Comparison of ENCODE assay signal across 1 cellular context in the genomic region with DNA sequence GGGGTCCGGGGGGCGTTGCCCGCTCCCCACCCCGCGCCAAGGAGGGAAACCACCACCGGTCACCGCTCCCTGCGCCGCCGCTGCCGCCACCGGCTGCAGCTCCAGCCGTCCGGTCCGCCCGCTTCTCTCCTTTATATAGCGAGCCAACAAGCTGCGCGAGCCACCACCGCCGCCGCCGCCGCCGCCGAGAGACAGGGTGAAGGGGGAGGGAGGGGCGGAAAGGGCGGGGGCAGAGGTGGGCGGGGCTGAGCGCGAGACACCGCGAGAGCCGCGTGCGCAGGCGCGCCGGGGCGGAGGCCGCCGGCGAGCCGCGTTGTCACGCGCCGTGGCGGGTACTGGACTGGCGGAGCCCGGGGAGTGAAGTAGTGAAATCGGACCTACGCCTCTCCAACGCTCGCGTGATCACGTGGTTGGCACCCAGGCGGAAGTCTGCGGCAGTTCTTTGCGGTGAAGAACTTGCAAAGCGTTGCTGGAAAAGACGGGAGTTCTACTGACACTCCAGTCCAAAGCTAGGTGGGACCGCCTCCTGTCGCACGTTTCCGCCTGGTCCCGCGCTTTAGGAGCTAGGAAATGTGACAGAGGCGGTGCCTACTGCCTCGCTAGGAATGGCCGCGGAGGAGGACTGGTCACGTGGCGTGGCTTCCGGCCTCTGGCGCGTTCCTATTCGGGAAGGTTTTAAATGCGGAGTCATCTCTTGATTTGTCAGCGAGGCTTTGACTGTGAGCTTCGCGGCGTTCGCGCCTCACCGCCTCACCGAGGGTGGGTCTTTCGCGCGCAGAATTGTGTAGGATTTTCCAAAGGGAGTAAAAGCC.
A peak's percentile ranks its signal among the peaks of the same experiment; 100 is the strongest.
TF ChIP-seq lines count a peak whose summit lies in the region.

Gene GTF2A1, minus strand, starts transcription at position 193 of the 812 bp plus-strand sequence. CDS start 441 bp downstream, outside the sequence.

TF ChIP-seq in HepG2, 621 proteins besides CTCF, POLR2A, EP300 and RAD21 (continued from another document and continues in another):
- TF ChIP-seq, protein P1, sequence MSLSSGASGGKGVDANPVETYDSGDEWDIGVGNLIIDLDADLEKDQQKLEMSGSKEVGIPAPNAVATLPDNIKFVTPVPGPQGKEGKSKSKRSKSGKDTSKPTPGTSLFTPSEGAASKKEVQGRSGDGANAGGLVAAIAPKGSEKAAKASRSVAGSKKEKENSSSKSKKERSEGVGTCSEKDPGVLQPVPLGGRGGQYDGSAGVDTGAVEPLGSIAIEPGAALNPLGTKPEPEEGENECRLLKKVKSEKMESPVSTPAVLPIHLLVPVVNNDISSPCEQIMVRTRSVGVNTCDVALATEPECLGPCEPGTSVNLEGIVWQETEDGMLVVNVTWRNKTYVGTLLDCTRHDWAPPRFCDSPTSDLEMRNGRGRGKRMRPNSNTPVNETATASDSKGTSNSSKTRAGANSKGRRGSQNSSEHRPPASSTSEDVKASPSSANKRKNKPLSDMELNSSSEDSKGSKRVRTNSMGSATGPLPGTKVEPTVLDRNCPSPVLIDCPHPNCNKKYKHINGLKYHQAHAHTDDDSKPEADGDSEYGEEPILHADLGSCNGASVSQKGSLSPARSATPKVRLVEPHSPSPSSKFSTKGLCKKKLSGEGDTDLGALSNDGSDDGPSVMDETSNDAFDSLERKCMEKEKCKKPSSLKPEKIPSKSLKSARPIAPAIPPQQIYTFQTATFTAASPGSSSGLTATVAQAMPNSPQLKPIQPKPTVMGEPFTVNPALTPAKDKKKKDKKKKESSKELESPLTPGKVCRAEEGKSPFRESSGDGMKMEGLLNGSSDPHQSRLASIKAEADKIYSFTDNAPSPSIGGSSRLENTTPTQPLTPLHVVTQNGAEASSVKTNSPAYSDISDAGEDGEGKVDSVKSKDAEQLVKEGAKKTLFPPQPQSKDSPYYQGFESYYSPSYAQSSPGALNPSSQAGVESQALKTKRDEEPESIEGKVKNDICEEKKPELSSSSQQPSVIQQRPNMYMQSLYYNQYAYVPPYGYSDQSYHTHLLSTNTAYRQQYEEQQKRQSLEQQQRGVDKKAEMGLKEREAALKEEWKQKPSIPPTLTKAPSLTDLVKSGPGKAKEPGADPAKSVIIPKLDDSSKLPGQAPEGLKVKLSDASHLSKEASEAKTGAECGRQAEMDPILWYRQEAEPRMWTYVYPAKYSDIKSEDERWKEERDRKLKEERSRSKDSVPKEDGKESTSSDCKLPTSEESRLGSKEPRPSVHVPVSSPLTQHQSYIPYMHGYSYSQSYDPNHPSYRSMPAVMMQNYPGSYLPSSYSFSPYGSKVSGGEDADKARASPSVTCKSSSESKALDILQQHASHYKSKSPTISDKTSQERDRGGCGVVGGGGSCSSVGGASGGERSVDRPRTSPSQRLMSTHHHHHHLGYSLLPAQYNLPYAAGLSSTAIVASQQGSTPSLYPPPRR (CRISPR knock-in tag; IDR thresholded peaks at IDR 0.05; ENCODE audit: borderline replicate concordance) = peak; percentile 62; the same call in 1 of the 2 replicates
- TF ChIP-seq ZNF878 (CRISPR knock-in tag; IDR thresholded peaks at IDR 0.05) (no peak), NCOA1 (CRISPR knock-in tag; IDR thresholded peaks at IDR 0.05) (peak; percentile 94), SOX5 (CRISPR knock-in tag; IDR thresholded peaks at IDR 0.05; ENCODE audit: borderline replicate concordance) (no peak), FOXA3 (CRISPR knock-in tag; IDR thresholded peaks at IDR 0.05) (no peak; the same call in 1 of the 2 replicates), ZBTB25 (CRISPR knock-in tag; IDR thresholded peaks at IDR 0.05) (peak; percentile 78; the same call in 1 of the 2 replicates), ZNF446 (CRISPR knock-in tag; IDR thresholded peaks at IDR 0.05) (no peak; the same call in 1 of the 2 replicates), JUND (CRISPR knock-in tag; IDR thresholded peaks at IDR 0.05) (no peak), HMGA1 (CRISPR knock-in tag; conservative IDR thresholded peaks at IDR 0.05) (no peak), TFAP4 (IDR thresholded peaks at IDR 0.05; ENCODE audit: borderline replicate concordance, low read depth) (no peak; the same call in 1 of the 2 replicates), ARNT (IDR thresholded peaks at IDR 0.05) (no peak), SIN3B (IDR thresholded peaks at IDR 0.05; ENCODE audit: low read length) (no peak; the same call in 1 of the 2 replicates), SNAI1 (CRISPR knock-in tag; IDR thresholded peaks at IDR 0.05; ENCODE audit: borderline replicate concordance) (peak; percentile 83; the same call in 1 of the 2 replicates), ZNF383 (CRISPR knock-in tag; IDR thresholded peaks at IDR 0.05; ENCODE audit: borderline replicate concordance) (no peak), ATAD3A (CRISPR knock-in tag; IDR thresholded peaks at IDR 0.05) (no peak), ZKSCAN5 (CRISPR knock-in tag; IDR thresholded peaks at IDR 0.05) (no peak), HNF1A (IDR thresholded peaks at IDR 0.05; ENCODE audit: low read depth) (0 out of 2 replicates have a peak, but pooled peaks have one; percentile 39), HNF1A (CRISPR knock-in tag; IDR thresholded peaks at IDR 0.05; ENCODE audit: borderline replicate concordance) (no peak), TAF15 (IDR thresholded peaks at IDR 0.05; ENCODE audit: low read depth, low read length, poor library complexity, severe bottlenecking) (peak; percentile 70), NR2F1 (CRISPR knock-in tag; IDR thresholded peaks at IDR 0.05) (no peak), SALL1 (CRISPR knock-in tag; IDR thresholded peaks at IDR 0.05) (peak; percentile 85), HNRNPH1 (optimal IDR thresholded peaks at IDR 0.05; ENCODE audit: low read depth, low read length) (no peak), SNAPC2 (CRISPR knock-in tag; IDR thresholded peaks at IDR 0.05) (no peak), NAIF1 (CRISPR knock-in tag; IDR thresholded peaks at IDR 0.05; ENCODE audit: borderline replicate concordance) (peak; percentile 85; the same call in 1 of the 2 replicates), ZNF670 (CRISPR knock-in tag; IDR thresholded peaks at IDR 0.05; ENCODE audit: borderline replicate concordance) (peak; percentile 87; the same call in 1 of the 2 replicates)
- TF ChIP-seq, protein P2, sequence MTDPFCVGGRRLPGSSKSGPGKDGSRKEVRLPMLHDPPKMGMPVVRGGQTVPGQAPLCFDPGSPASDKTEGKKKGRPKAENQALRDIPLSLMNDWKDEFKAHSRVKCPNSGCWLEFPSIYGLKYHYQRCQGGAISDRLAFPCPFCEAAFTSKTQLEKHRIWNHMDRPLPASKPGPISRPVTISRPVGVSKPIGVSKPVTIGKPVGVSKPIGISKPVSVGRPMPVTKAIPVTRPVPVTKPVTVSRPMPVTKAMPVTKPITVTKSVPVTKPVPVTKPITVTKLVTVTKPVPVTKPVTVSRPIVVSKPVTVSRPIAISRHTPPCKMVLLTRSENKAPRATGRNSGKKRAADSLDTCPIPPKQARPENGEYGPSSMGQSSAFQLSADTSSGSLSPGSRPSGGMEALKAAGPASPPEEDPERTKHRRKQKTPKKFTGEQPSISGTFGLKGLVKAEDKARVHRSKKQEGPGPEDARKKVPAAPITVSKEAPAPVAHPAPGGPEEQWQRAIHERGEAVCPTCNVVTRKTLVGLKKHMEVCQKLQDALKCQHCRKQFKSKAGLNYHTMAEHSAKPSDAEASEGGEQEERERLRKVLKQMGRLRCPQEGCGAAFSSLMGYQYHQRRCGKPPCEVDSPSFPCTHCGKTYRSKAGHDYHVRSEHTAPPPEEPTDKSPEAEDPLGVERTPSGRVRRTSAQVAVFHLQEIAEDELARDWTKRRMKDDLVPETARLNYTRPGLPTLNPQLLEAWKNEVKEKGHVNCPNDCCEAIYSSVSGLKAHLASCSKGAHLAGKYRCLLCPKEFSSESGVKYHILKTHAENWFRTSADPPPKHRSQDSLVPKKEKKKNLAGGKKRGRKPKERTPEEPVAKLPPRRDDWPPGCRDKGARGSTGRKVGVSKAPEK (CRISPR knock-in tag; IDR thresholded peaks at IDR 0.05; ENCODE audit: borderline replicate concordance) = no peak
- TF ChIP-seq, protein P3, sequence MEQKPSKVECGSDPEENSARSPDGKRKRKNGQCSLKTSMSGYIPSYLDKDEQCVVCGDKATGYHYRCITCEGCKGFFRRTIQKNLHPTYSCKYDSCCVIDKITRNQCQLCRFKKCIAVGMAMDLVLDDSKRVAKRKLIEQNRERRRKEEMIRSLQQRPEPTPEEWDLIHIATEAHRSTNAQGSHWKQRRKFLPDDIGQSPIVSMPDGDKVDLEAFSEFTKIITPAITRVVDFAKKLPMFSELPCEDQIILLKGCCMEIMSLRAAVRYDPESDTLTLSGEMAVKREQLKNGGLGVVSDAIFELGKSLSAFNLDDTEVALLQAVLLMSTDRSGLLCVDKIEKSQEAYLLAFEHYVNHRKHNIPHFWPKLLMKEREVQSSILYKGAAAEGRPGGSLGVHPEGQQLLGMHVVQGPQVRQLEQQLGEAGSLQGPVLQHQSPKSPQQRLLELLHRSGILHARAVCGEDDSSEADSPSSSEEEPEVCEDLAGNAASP (CRISPR knock-in tag; IDR thresholded peaks at IDR 0.05; ENCODE audit: borderline replicate concordance) = no peak
- TF ChIP-seq, protein P4, sequence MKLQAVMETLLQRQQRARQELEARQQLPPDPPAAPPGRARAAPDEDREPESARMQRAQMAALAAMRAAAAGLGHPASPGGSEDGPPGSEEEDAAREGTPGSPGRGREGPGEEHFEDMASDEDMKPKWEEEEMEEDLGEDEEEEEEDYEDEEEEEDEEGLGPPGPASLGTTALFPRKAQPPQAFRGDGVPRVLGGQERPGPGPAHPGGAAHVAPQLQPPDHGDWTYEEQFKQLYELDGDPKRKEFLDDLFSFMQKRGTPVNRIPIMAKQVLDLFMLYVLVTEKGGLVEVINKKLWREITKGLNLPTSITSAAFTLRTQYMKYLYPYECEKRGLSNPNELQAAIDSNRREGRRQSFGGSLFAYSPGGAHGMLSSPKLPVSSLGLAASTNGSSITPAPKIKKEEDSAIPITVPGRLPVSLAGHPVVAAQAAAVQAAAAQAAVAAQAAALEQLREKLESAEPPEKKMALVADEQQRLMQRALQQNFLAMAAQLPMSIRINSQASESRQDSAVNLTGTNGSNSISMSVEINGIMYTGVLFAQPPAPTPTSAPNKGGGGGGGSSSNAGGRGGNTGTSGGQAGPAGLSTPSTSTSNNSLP (IDR thresholded peaks at IDR 0.05; ENCODE audit: low read depth, low read length) = peak; percentile 12; the same call in 1 of the 2 replicates
